Comparison of ENCODE assay signal across 1 cellular context in genomic region chr1:50553921-50554320, GRCh38.
TF ChIP-seq lines count a peak whose summit lies in the region.

No MANE protein-coding gene starts in this region.

TF ChIP-seq in GM23338, 12 proteins besides CTCF, POLR2A, EP300 and RAD21 (continued from another document):
- TF ChIP-seq REST (IDR thresholded peaks at IDR 0.05; ENCODE audit: unreplicated experiment) = no peak
- no peak for TF ChIP-seq JUNB (IDR thresholded peaks at IDR 0.05; ENCODE audit: unreplicated experiment)
- no peak for TF ChIP-seq STAT1 (IDR thresholded peaks at IDR 0.05; ENCODE audit: unreplicated experiment)
- no peak for TF ChIP-seq EZH2phosphoT487 (IDR thresholded peaks at IDR 0.05; ENCODE audit: unreplicated experiment)
